8 cellular contexts compared by ENCODE assay signal in genomic region chr2:191218292-191218898, GRCh38. TPM values are rescaled to one million over a fixed set of nuclear protein-coding genes. Genes with fewer than 3 reads are reported as not detected.
A peak's percentile ranks its signal among the peaks of the same experiment; 100 is the strongest.
DNase-seq lines count a peak whose midpoint lies in the region; ATAC-seq and TF ChIP-seq lines count a peak whose summit lies in the region.

No MANE protein-coding gene starts in this region.

- ATAC-seq in HG03460 (IDR thresholded peaks at IDR 0.05; ENCODE audit: unreplicated experiment), result no peak

- TF ChIP-seq CTCF in GM06990 (IDR thresholded peaks at IDR 0.05; ENCODE audit: insufficient read depth, low read length, poor library complexity, severe bottlenecking) (peak; percentile 64), fibroblast of pulmonary artery (IDR thresholded peaks at IDR 0.05; ENCODE audit: low read length, missing control alignments) (peak; percentile 82), neural crest cell (conservative IDR thresholded peaks at IDR 0.05) (peak; percentile 77)

- H3K27me3 Mint-ChIP-seq in neural crest cell (ENCODE audit: low read depth), result no peaks in the 10 kb centered on the region

- no peaks in the 10 kb centered on the region for H3K36me3 Mint-ChIP-seq in neural crest cell (ENCODE audit: low read depth)

- no peaks in the 10 kb centered on the region for H3K27me3 ChIP-seq in GM06990 (replicated peaks; ENCODE audit: control insufficient read depth, insufficient read depth, low read length)

- H3K4me3 Mint-ChIP-seq in neural crest cell, result no peak overlapping the region

- H3K4me3 ChIP-seq in GM06990 (replicated peaks; ENCODE audit: low read depth, low read length) (no peak overlapping the region), fibroblast of pulmonary artery (replicated peaks; ENCODE audit: low read depth, low read length) (no peak overlapping the region)

- no peak overlapping the region for H3K27ac Mint-ChIP-seq in neural crest cell (ENCODE audit: unreplicated experiment)

- H3K36me3 ChIP-seq in GM06990 (ENCODE audit: control insufficient read depth, insufficient read depth, low read length), result no peaks in the 10 kb centered on the region

- DNase-seq in GM06990 (ENCODE audit: extremely low read depth, insufficient read length), result no peak
- peak; percentile 76 for DNase-seq in HCEC 1CT
- DNase-seq in NCI-H2029 (lab: John Stamatoyannopoulos, UW), result peak; percentile 30
- peak; percentile 71 for DNase-seq in activated CD4-positive, alpha-beta T cell treated with anti-CD3 and anti-CD28 coated beads for 48 hours
- peak; percentile 89 for DNase-seq in fibroblast of pulmonary artery (ENCODE audit: low read depth)
- peak; percentile 71 for DNase-seq in neural crest cell (ENCODE audit: low read depth, low spot score)
- DNase-seq in cortex of kidney (lab: John Stamatoyannopoulos, UW), result no peak

- peaks cover 8% of the 10 kb centered on the region for H3K4me1 Mint-ChIP-seq in neural crest cell

- H3K9me3 Mint-ChIP-seq in neural crest cell, result peaks cover 3% of the 10 kb centered on the region

RNA-seq across cellular contexts. Expression of gene MYO1B, which starts 26.8 kb away (rescaled TPM):
- total RNA-seq in neural crest cell, result 107 and 116 TPM in 2 replicates

Comparison
In these comparisons a context has a peak if more than half of its experiments do, and no peak if none do; other contexts are left out.
1. DNase-seq: peak in HCEC 1CT (single experiment), NCI-H2029 (single experiment), activated CD4-positive, alpha-beta T cell treated with anti-CD3 and anti-CD28 coated beads for 48 hours (single experiment), fibroblast of pulmonary artery (single experiment) and neural crest cell (single experiment); none in GM06990 (single experiment) and cortex of kidney (single experiment).
2. Peak in every context shown above with its lines, with median percentiles within 50 percentile points of each other: CTCF ChIP-seq.